In the genomic region with DNA sequence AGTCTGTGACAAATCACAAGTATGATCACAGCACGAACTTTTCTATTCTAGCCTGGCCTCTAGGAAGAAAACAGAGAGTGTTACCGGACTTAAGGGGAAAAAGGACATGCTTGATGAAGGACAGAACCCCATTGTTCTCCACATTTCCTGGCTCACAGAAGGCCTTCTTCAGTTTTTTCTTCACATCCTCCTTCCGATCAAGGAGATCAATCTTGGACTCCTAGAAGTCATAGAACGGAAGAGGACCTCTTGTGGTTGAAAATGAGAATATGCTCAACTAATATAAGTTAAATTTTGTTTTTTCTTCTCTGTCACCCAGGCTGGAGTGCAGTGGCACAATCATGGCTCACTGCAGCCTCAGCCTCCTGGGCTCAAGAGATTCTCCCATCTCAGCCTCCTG, we compare ENCODE assay signal across 12 cellular contexts. TPM values are rescaled to one million over a fixed set of nuclear protein-coding genes. Genes with fewer than 3 reads are reported as not detected.
DNase-seq lines count a peak whose midpoint lies in the region; ATAC-seq, FAIRE-seq and TF ChIP-seq lines count a peak whose summit lies in the region.
"Had no signal": no experiment of that assay in that cellular context is flagged by ENCODE, and none has a peak within 500 bp of the region (broad histone marks: within the 10 kb centered on the region; RNA-seq: fewer than 3 reads in every experiment).

No MANE protein-coding gene starts in this region.

- intact Hi-C loops in naive thymus-derived CD4-positive, alpha-beta T cell (cut with micrococcal nuclease): no loop called here
- intact Hi-C loops in kidney (cut with DNase I): no loop called here

- no peak overlapping the region for H3K4me3 ChIP-seq in naive thymus-derived CD4-positive, alpha-beta T cell (ENCODE audit: low read length)
- H3K4me3 ChIP-seq in kidney (ENCODE audit: low read length in 2 of 2): no peak overlapping the region

- POLR2A ChIA-PET in naive thymus-derived CD4-positive, alpha-beta T cell (lab: Charles Lee): no interaction called here

- TF ChIP-seq CTCF in foreskin keratinocyte (conservative IDR thresholded peaks at IDR 0.05) (peak; percentile 50), type B pancreatic cell (conservative IDR thresholded peaks at IDR 0.05) (peak; percentile 71), kidney (IDR thresholded peaks at IDR 0.05; ENCODE audit: borderline replicate concordance, extremely low read depth, insufficient read depth) (no peak)

- DNase-seq in activated T-cell treated with anti-CD3 and anti-CD28 coated beads, Interleukin-2, amount 50 U/mL, for 72 hours: no peak
- DNase-seq in activated T-cell treated with anti-CD3 and anti-CD28 coated beads, Interleukin-2, amount 50 U/mL, for 4 hours: no peak
- DNase-seq in foreskin keratinocyte: no peak
- no peak for DNase-seq in type B pancreatic cell (ENCODE audit: extremely low spot score, unreplicated experiment)
- no peak for DNase-seq in naive thymus-derived CD4-positive, alpha-beta T cell
- DNase-seq in kidney: no peak

- no peaks in the 10 kb centered on the region for H3K9me3 ChIP-seq in naive thymus-derived CD4-positive, alpha-beta T cell (ENCODE audit: control insufficient read depth in 2 of 3, low read length in 3 of 3)
- H3K9me3 ChIP-seq in kidney (ENCODE audit: control insufficient read depth in 1 of 2, low read length in 2 of 2): no peaks in the 10 kb centered on the region

- no peak for FAIRE-seq in kidney (lab: Jason Lieb, UNC)

- no peaks in the 10 kb centered on the region for H3K9me3 Mint-ChIP-seq in activated T-cell treated with anti-CD3 and anti-CD28 coated beads, Interleukin-2, amount 50 U/mL, for 72 hours
- H3K9me3 Mint-ChIP-seq in activated T-cell treated with anti-CD3 and anti-CD28 coated beads, Interleukin-2, amount 50 U/mL, for 4 hours: no peaks in the 10 kb centered on the region
- H3K9me3 Mint-ChIP-seq in type B pancreatic cell: no peaks in the 10 kb centered on the region
- H3K9me3 Mint-ChIP-seq in naive thymus-derived CD4-positive, alpha-beta T cell: no peaks in the 10 kb centered on the region
- H3K9me3 Mint-ChIP-seq: stimulated activated naive CD8-positive, alpha-beta T cell treated with anti-CD3 and anti-CD28 coated beads, Interleukin-15, Interleukin-2, amounts not matched to agents 100 ng/mL and 50 ng/mL, for 24 hours had no signal

- peaks cover 10 to 39% of the 10 kb centered on the region in 2 donors for H3K36me3 Mint-ChIP-seq in activated T-cell treated with anti-CD3 and anti-CD28 coated beads, Interleukin-2, amount 50 U/mL, for 72 hours (ENCODE audit: insufficient read depth in 2 of 2)
- peaks cover 32% of the 10 kb centered on the region for H3K36me3 Mint-ChIP-seq in activated T-cell treated with anti-CD3 and anti-CD28 coated beads, Interleukin-2, amount 50 U/mL, for 4 hours (ENCODE audit: insufficient read depth)
- H3K36me3 Mint-ChIP-seq in type B pancreatic cell: peaks cover 18% of the 10 kb centered on the region
- peaks cover 4 to 37% (median 7%) of the 10 kb centered on the region in 5 donors for H3K36me3 Mint-ChIP-seq in naive thymus-derived CD4-positive, alpha-beta T cell

- H3K4me1 ChIP-seq in foreskin keratinocyte (peaks cover 9% of the 10 kb centered on the region), kidney (ENCODE audit: control insufficient read depth in 1 of 2, insufficient read depth in 1 of 2, low read depth in 1 of 2, low read length in 2 of 2) (no peaks in the 10 kb centered on the region)
- no peaks in the 10 kb centered on the region for H3K4me1 ChIP-seq in naive thymus-derived CD4-positive, alpha-beta T cell (ENCODE audit: control insufficient read depth in 2 of 2, insufficient read depth in 2 of 2, low read length in 2 of 2)

- H3K4me1 Mint-ChIP-seq in activated T-cell treated with anti-CD3 and anti-CD28 coated beads, Interleukin-2, amount 50 U/mL, for 72 hours (ENCODE audit: low read depth): peaks cover under 1% of the 10 kb centered on the region
- peaks cover 2% of the 10 kb centered on the region for H3K4me1 Mint-ChIP-seq in activated T-cell treated with anti-CD3 and anti-CD28 coated beads, Interleukin-2, amount 50 U/mL, for 4 hours (ENCODE audit: low read depth)
- H3K4me1 Mint-ChIP-seq in type B pancreatic cell (ENCODE audit: unreplicated experiment): no peaks in the 10 kb centered on the region
- H3K4me1 Mint-ChIP-seq in naive thymus-derived CD4-positive, alpha-beta T cell: peaks cover 0 to 8% (median 0%) of the 10 kb centered on the region in 7 donors

- H3K9ac ChIP-seq in kidney (ENCODE audit: low read length in 2 of 2): no peak overlapping the region

- ATAC-seq in activated T-cell treated with anti-CD3 and anti-CD28 coated beads, Interleukin-2, amount 50 U/mL, for 72 hours (replicated peaks in 1 of 2): no peak
- no peak for ATAC-seq in activated T-cell treated with anti-CD3 and anti-CD28 coated beads, Interleukin-2, amount 50 U/mL, for 4 hours
- ATAC-seq in SK-N-SH treated with all-trans-retinoic acid at 6 μM for 48 hours (peak; percentile 72), foreskin keratinocyte (no peak), HG03095 (IDR thresholded peaks at IDR 0.05; ENCODE audit: unreplicated experiment) (no peak)
- ATAC-seq in naive thymus-derived CD4-positive, alpha-beta T cell: no peak
- ATAC-seq: Panc1 had no signal

- H3K27ac Mint-ChIP-seq in activated T-cell treated with anti-CD3 and anti-CD28 coated beads, Interleukin-2, amount 50 U/mL, for 72 hours: peak overlapping the region; percentile 77
- H3K27ac Mint-ChIP-seq in type B pancreatic cell: no peak overlapping the region
- H3K27ac Mint-ChIP-seq in naive thymus-derived CD4-positive, alpha-beta T cell: peak overlapping the region in 1 of 9 donors; percentile 70
- H3K27ac Mint-ChIP-seq: stimulated activated naive CD8-positive, alpha-beta T cell treated with anti-CD3 and anti-CD28 coated beads, Interleukin-15, Interleukin-2, amounts not matched to agents 100 ng/mL and 50 ng/mL, for 24 hours had no signal

- no peaks in the 10 kb centered on the region for H3K27me3 Mint-ChIP-seq in activated T-cell treated with anti-CD3 and anti-CD28 coated beads, Interleukin-2, amount 50 U/mL, for 72 hours (ENCODE audit: low read depth)
- no peaks in the 10 kb centered on the region for H3K27me3 Mint-ChIP-seq in activated T-cell treated with anti-CD3 and anti-CD28 coated beads, Interleukin-2, amount 50 U/mL, for 4 hours (ENCODE audit: low read depth)
- H3K27me3 Mint-ChIP-seq in type B pancreatic cell: no peaks in the 10 kb centered on the region
- H3K27me3 Mint-ChIP-seq in naive thymus-derived CD4-positive, alpha-beta T cell: no peaks in the 10 kb centered on the region
- H3K27me3 Mint-ChIP-seq: stimulated activated naive CD8-positive, alpha-beta T cell treated with anti-CD3 and anti-CD28 coated beads, Interleukin-15, Interleukin-2, amounts not matched to agents 100 ng/mL and 50 ng/mL, for 24 hours had no signal

- CTCF ChIA-PET in naive thymus-derived CD4-positive, alpha-beta T cell (lab: Charles Lee): interaction anchor here (0.6 kb wide), 1 partner anchor 15 kb away, joined by 3 read pairs; no protein-coding TSS in a partner anchor

- no peak overlapping the region for H3K4me3 Mint-ChIP-seq in activated T-cell treated with anti-CD3 and anti-CD28 coated beads, Interleukin-2, amount 50 U/mL, for 72 hours
- no peak overlapping the region for H3K4me3 Mint-ChIP-seq in activated T-cell treated with anti-CD3 and anti-CD28 coated beads, Interleukin-2, amount 50 U/mL, for 4 hours
- no peak overlapping the region for H3K4me3 Mint-ChIP-seq in type B pancreatic cell
- no peak overlapping the region for H3K4me3 Mint-ChIP-seq in naive thymus-derived CD4-positive, alpha-beta T cell
- H3K4me3 Mint-ChIP-seq: stimulated activated naive CD8-positive, alpha-beta T cell treated with anti-CD3 and anti-CD28 coated beads, Interleukin-15, Interleukin-2, amounts not matched to agents 100 ng/mL and 50 ng/mL, for 24 hours had no signal

- H3K27me3 ChIP-seq in foreskin keratinocyte: no peaks in the 10 kb centered on the region
- H3K27me3 ChIP-seq in naive thymus-derived CD4-positive, alpha-beta T cell (ENCODE audit: control insufficient read depth in 2 of 2, insufficient read depth in 2 of 2, low read length in 2 of 2): no peaks in the 10 kb centered on the region

- H3K36me3 ChIP-seq in naive thymus-derived CD4-positive, alpha-beta T cell (ENCODE audit: control insufficient read depth in 2 of 3, insufficient read depth in 3 of 3, low read length in 3 of 3): peaks cover 17 to 82% (median 29%) of the 10 kb centered on the region in 3 experiments
- peaks cover 3 to 5% of the 10 kb centered on the region in 2 donors for H3K36me3 ChIP-seq in kidney (ENCODE audit: control insufficient read depth in 1 of 2, insufficient read depth in 2 of 2, low read length in 2 of 2)

- H3K27ac ChIP-seq in foreskin keratinocyte (no peak overlapping the region), kidney (ENCODE audit: low read depth in 2 of 2, low read length in 2 of 2) (no peak overlapping the region)
- no peak overlapping the region for H3K27ac ChIP-seq in naive thymus-derived CD4-positive, alpha-beta T cell (ENCODE audit: low read depth, low read length)
- H3K27ac ChIP-seq: C4-2B, HL-60 had no signal

TF ChIP-seq in SK-N-SH treated with all-trans-retinoic acid at 6 μM for 48 hours, 23 proteins besides CTCF, POLR2A, EP300 and RAD21 (continues in another document):
- TF ChIP-seq OSR1 (CRISPR knock-in tag; IDR thresholded peaks at IDR 0.05) (no peak), ZNF70 (CRISPR knock-in tag; IDR thresholded peaks at IDR 0.05) (no peak), TOX (CRISPR knock-in tag; IDR thresholded peaks at IDR 0.05; ENCODE audit: borderline replicate concordance) (no peak), RARB (CRISPR knock-in tag; IDR thresholded peaks at IDR 0.05) (no peak), CSDC2 (CRISPR knock-in tag; IDR thresholded peaks at IDR 0.05) (no peak)

RNA-seq across cellular contexts. Expression of a gene that starts 30.3 kb away (rescaled TPM):
- total RNA-seq in activated T-cell treated with anti-CD3 and anti-CD28 coated beads, Interleukin-2, amount 50 U/mL, for 72 hours: 100 to 1,000 TPM; 341 to 388 TPM
- 100 to 1,000 TPM; 243 to 304 (median 264) TPM for total RNA-seq in activated T-cell treated with anti-CD3 and anti-CD28 coated beads, Interleukin-2, amount 50 U/mL, for 4 hours
- total RNA-seq in foreskin keratinocyte: 119 and 130 TPM in 2 replicates
- 95.9 and 107 TPM in 2 replicates for polyA plus RNA-seq in foreskin keratinocyte
- 83.7 and 103 TPM in 2 replicates for total RNA-seq in type B pancreatic cell (ENCODE audit: low replicate concordance)
- total RNA-seq in naive thymus-derived CD4-positive, alpha-beta T cell: 100 to 1,000 TPM in 2 of 5 experiments, 10 to 100 TPM in 3; 70.2 to 175 (median 86.8) TPM
- polyA plus RNA-seq in naive thymus-derived CD4-positive, alpha-beta T cell: 10 to 100 TPM; 48.6 to 49.5 TPM
- total RNA-seq in kidney: 86.1 TPM
- 24.8 TPM for polyA plus RNA-seq in kidney (ENCODE audit: insufficient read depth, low read depth, low replicate concordance)

RNA-seq across cellular contexts. Expression of a gene that starts 30.6 kb away (rescaled TPM):
- 10 to 100 TPM; 45.5 to 52.9 TPM for total RNA-seq in activated T-cell treated with anti-CD3 and anti-CD28 coated beads, Interleukin-2, amount 50 U/mL, for 72 hours
- 10 to 100 TPM; 14.9 to 19.6 (median 15.8) TPM for total RNA-seq in activated T-cell treated with anti-CD3 and anti-CD28 coated beads, Interleukin-2, amount 50 U/mL, for 4 hours
- 27.6 and 28.6 TPM in 2 replicates for total RNA-seq in foreskin keratinocyte
- 8.1 and 12.4 TPM in 2 replicates for polyA plus RNA-seq in foreskin keratinocyte
- total RNA-seq in type B pancreatic cell (ENCODE audit: low replicate concordance): 27.0 and 53.8 TPM in 2 replicates
- total RNA-seq in naive thymus-derived CD4-positive, alpha-beta T cell: 10 to 100 TPM; 36.3 to 69.0 (median 60.2) TPM
- 1 to 10 TPM; 9.3 to 9.6 TPM for polyA plus RNA-seq in naive thymus-derived CD4-positive, alpha-beta T cell
- total RNA-seq in kidney: 40.1 TPM
- 14.3 TPM for polyA plus RNA-seq in kidney (ENCODE audit: insufficient read depth, low read depth, low replicate concordance)
